In genomic region chr18:13793819-13794218, GRCh38 we compare ENCODE assay signal across 25 cellular contexts. TPM values are rescaled to one million over a fixed set of nuclear protein-coding genes. Genes with fewer than 3 reads are reported as not detected.
"Had no signal": no experiment of that assay in that cellular context is flagged by ENCODE, and none has a peak within 500 bp of the region (broad histone marks: within the 10 kb centered on the region; RNA-seq: fewer than 3 reads in every experiment).

No MANE protein-coding gene starts in this region.

- H3K9me3 ChIP-seq: gastrocnemius medialis, mucosa of descending colon, tibial artery had no signal

- H3K4me3 Mint-ChIP-seq: activated naive CD8-positive, alpha-beta T cell treated with anti-CD3 and anti-CD28 coated beads for 36 hours; memory B cell; nephron progenitor cell; stimulated activated effector memory CD8-positive, alpha-beta T cell treated with anti-CD3 and anti-CD28 coated beads, Interleukin-12 subunit alpha, Interleukin-12 subunit beta, amount 100 ng/mL, for 72 hours; stimulated activated naive CD8-positive, alpha-beta T cell treated with anti-CD3 and anti-CD28 coated beads, Interleukin-15, amount 100 ng/mL, for 72 hours had no signal

- H3K4me3 ChIP-seq: gastrocnemius medialis, mucosa of descending colon, tibial artery had no signal

- H3K27me3 ChIP-seq: gastrocnemius medialis had no signal

- H3K4me1 Mint-ChIP-seq: activated naive CD8-positive, alpha-beta T cell treated with anti-CD3 and anti-CD28 coated beads for 36 hours; memory B cell; stimulated activated effector memory CD8-positive, alpha-beta T cell treated with anti-CD3 and anti-CD28 coated beads, Interleukin-12 subunit alpha, Interleukin-12 subunit beta, amount 100 ng/mL, for 72 hours; stimulated activated naive CD8-positive, alpha-beta T cell treated with anti-CD3 and anti-CD28 coated beads, Interleukin-15, amount 100 ng/mL, for 72 hours had no signal

- ATAC-seq: esophagus mucosa; gastrocnemius medialis; mucosa of descending colon; sciatic nerve; stimulated activated effector memory CD8-positive, alpha-beta T cell treated with anti-CD3 and anti-CD28 coated beads, Interleukin-12 subunit alpha, Interleukin-12 subunit beta, amount 100 ng/mL, for 72 hours; stimulated activated naive CD8-positive, alpha-beta T cell treated with anti-CD3 and anti-CD28 coated beads, Interleukin-15, amount 100 ng/mL, for 72 hours had no signal

- H3K4me1 ChIP-seq: gastrocnemius medialis, tibial artery had no signal

- DNase-seq: activated CD8-positive, alpha-beta memory T cell treated with anti-CD3 and anti-CD28 coated beads, Interleukin-2, amount 50 U/mL, for 48 hours; activated naive CD4-positive, alpha-beta T cell treated with Interleukin-2 at 50 U/mL for 16 hours; activated naive CD8-positive, alpha-beta T cell treated with anti-CD3 and anti-CD28 coated beads for 36 hours; activated T-cell treated with anti-CD3 and anti-CD28 coated beads, Interleukin-2, amount 50 U/mL, for 48 hours; central memory CD4-positive, alpha-beta T cell; effector memory CD4-positive, alpha-beta T cell; gastrocnemius medialis; hypothalamus; mucosa of descending colon; nephron progenitor cell; nucleus accumbens; small intestine; stimulated activated CD4-positive, alpha-beta T cell treated with anti-CD3 and anti-CD28 coated beads, Interleukin-2, amount 100 ng/mL, for 24 hours; stimulated activated naive CD8-positive, alpha-beta T cell treated with anti-CD3 and anti-CD28 coated beads, Interleukin-15, amount 100 ng/mL, for 72 hours; T-helper 9 cell; tibial artery had no signal

- H3K9me3 Mint-ChIP-seq: activated naive CD8-positive, alpha-beta T cell treated with anti-CD3 and anti-CD28 coated beads for 36 hours; memory B cell; nephron progenitor cell; stimulated activated effector memory CD8-positive, alpha-beta T cell treated with anti-CD3 and anti-CD28 coated beads, Interleukin-12 subunit alpha, Interleukin-12 subunit beta, amount 100 ng/mL, for 72 hours; stimulated activated naive CD8-positive, alpha-beta T cell treated with anti-CD3 and anti-CD28 coated beads, Interleukin-15, amount 100 ng/mL, for 72 hours had no signal

- H3K27ac ChIP-seq: gastrocnemius medialis, tibial artery had no signal

- H3K36me3 ChIP-seq: gastrocnemius medialis, tibial artery had no signal

- H3K27ac Mint-ChIP-seq: activated naive CD8-positive, alpha-beta T cell treated with anti-CD3 and anti-CD28 coated beads for 36 hours; memory B cell; nephron progenitor cell; stimulated activated effector memory CD8-positive, alpha-beta T cell treated with anti-CD3 and anti-CD28 coated beads, Interleukin-12 subunit alpha, Interleukin-12 subunit beta, amount 100 ng/mL, for 72 hours; stimulated activated naive CD8-positive, alpha-beta T cell treated with anti-CD3 and anti-CD28 coated beads, Interleukin-15, amount 100 ng/mL, for 72 hours had no signal

- H3K36me3 Mint-ChIP-seq: activated naive CD8-positive, alpha-beta T cell treated with anti-CD3 and anti-CD28 coated beads for 36 hours; memory B cell; stimulated activated effector memory CD8-positive, alpha-beta T cell treated with anti-CD3 and anti-CD28 coated beads, Interleukin-12 subunit alpha, Interleukin-12 subunit beta, amount 100 ng/mL, for 72 hours had no signal

RNA-seq across cellular contexts. Expression of gene MC5R, which starts 30.1 kb away (rescaled TPM):
- total RNA-seq: activated CD8-positive, alpha-beta memory T cell treated with anti-CD3 and anti-CD28 coated beads for 36 hours; activated naive CD8-positive, alpha-beta T cell treated with anti-CD3 and anti-CD28 coated beads for 36 hours; dermis microvascular lymphatic vessel endothelial cell; endothelial cell of umbilical vein; gastrocnemius medialis; liver; mucosa of descending colon; sciatic nerve; ureter had no signal
- polyA plus RNA-seq: endothelial cell of umbilical vein, liver, small intestine had no signal
